Comparison of ENCODE assay signal across 10 cellular contexts in the genomic region with DNA sequence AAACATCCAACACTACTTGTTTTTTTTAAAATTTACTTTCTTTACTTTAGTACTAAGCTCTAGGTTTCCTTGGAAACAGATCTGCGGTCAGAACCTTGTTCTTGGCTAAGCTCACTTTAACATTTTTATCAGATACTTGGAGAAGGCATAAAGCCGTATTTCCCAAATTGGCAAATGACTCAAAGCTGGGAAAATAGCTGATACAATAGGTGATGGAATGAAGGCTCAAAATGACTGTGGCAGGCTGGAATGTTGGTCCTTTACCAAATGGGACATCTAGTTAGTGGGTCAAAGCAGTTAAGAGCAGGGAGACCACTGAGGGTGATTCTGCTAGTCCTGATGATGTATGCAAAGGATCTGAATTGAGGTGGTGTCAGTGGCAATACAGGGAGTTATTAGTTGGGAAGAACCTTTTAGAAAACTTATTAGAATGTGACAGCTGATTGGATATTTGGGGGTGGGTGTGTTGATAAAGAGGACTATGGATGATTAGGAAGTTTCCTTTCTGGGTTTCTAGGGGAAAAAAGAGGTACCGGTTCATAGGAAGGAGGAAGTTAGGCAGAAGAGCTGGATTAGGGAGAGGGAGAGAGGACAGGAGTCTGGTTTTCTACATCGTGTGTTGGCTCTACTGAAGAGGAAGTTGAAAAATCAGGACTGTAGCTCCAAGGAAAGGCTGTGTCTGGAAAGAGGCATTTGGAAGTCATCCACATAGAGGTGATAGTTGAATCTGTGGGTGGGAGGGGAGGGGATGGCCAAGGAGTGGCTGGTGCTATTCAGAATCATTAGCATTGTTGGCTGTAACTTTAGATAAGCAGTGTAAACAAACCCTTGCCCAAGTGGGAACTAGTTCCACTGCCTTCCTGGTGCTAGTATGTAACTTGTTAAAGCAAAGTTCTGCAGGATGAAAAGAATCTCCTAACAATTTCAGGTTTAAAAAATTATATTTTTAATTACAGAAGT. TPM values are rescaled to one million over a fixed set of nuclear protein-coding genes. Genes with fewer than 3 reads are reported as not detected.
DNase-seq lines count a peak whose midpoint lies in the region; ATAC-seq, FAIRE-seq and TF ChIP-seq lines count a peak whose summit lies in the region.
"Had no signal": no experiment of that assay in that cellular context is flagged by ENCODE, and none has a peak within 500 bp of the region (broad histone marks: within the 10 kb centered on the region; RNA-seq: fewer than 3 reads in every experiment).

No MANE protein-coding gene starts in this region.

- TF ChIP-seq CTCF in A549 (IDR thresholded peaks at IDR 0.05) (no peak), HEK293 (tag by site-specific recombination; IDR thresholded peaks at IDR 0.05) (no peak), bronchial epithelial cell (IDR thresholded peaks at IDR 0.05; ENCODE audit: insufficient read depth, low read length, severe bottlenecking) (no peak), kidney (IDR thresholded peaks at IDR 0.05; ENCODE audit: borderline replicate concordance, extremely low read depth, insufficient read depth) (no peak)

- no peak for TF ChIP-seq RAD21 in A549 (conservative IDR thresholded peaks at IDR 0.05 in 1 of 2, IDR thresholded peaks at IDR 0.05 in 1 of 2)

- no peak overlapping the region for H2AK5ac ChIP-seq in mesendoderm (ENCODE audit: low read length)

- no peak overlapping the region for H3K23ac ChIP-seq in mesendoderm (ENCODE audit: low read length)

- H2BK5ac ChIP-seq in mesendoderm (ENCODE audit: low read length): peak overlapping the region; percentile 72

- H3K27me3 ChIP-seq in bronchial epithelial cell (ENCODE audit: control insufficient read depth, insufficient read depth, low read length): no peaks in the 10 kb centered on the region
- H3K27me3 ChIP-seq in mesendoderm (ENCODE audit: insufficient read depth, low read length, poor library complexity): no peaks in the 10 kb centered on the region

- H3K56ac ChIP-seq in mesendoderm (ENCODE audit: low read length): peak overlapping the region; percentile 50

- no peaks in the 10 kb centered on the region for H3K79me1 ChIP-seq in mesendoderm (ENCODE audit: low read length)

- no peak overlapping the region for H3K4ac ChIP-seq in mesendoderm (ENCODE audit: low read depth, low read length)

- no peak overlapping the region for H3K4me3 ChIP-seq in A549
- H3K4me3 ChIP-seq in HEK293 (ENCODE audit: low read depth, low read length): no peak overlapping the region
- no peak overlapping the region for H3K4me3 ChIP-seq in bronchial epithelial cell (ENCODE audit: low read depth, low read length)
- no peak overlapping the region for H3K4me3 ChIP-seq in mesendoderm (ENCODE audit: low read length)
- no peak overlapping the region for H3K4me3 ChIP-seq in kidney (ENCODE audit: low read length in 2 of 2)

- WGBS in A549 (ENCODE audit: missing lambda C conversion rate): 29% methylated on average over 4 of the region's 4 CpGs
- no CpG with 5 or more reads among the region's 4 CpGs for WGBS in mesendoderm (ENCODE audit: extremely low coverage, insufficient coverage, low lambda C conversion rate)

- ATAC-seq in A549 (peak; percentile 68 to 91; a peak in 5 of 6 replicates), GM18867 (IDR thresholded peaks at IDR 0.05; ENCODE audit: unreplicated experiment) (no peak)
- ATAC-seq: activated naive CD4-positive, alpha-beta T cell treated with anti-CD3 and anti-CD28 coated beads, Interleukin-2, amount 50 U/mL, for 72 hours had no signal

- H3K79me2 ChIP-seq in mesendoderm (ENCODE audit: control insufficient read depth, insufficient read depth, low read length): no peaks in the 10 kb centered on the region

- H3K18ac ChIP-seq in mesendoderm (ENCODE audit: low read length): peak overlapping the region; percentile 77

- H3K9me3 ChIP-seq in A549 (0 out of 3 replicates have a peak, but pooled peaks cover 3% of the 10 kb centered on the region), HEK293 (ENCODE audit: control insufficient read depth, insufficient read depth, low read depth, low read length) (no peaks in the 10 kb centered on the region), kidney (ENCODE audit: control insufficient read depth in 1 of 2, low read length in 2 of 2) (no peaks in the 10 kb centered on the region)

- peak in 1 of 2 experiments; percentile 82 for DNase-seq in A549 (ENCODE audit: low read depth in 1 of 2, low spot score in 1 of 2)
- peak; percentile 80 for DNase-seq in bronchial epithelial cell (ENCODE audit: low read depth)
- peak; percentile 91 for DNase-seq in mesendoderm
- DNase-seq in T-helper 9 cell: no peak
- no peak for DNase-seq in kidney
- DNase-seq in OCI-M1 (lab: John Stamatoyannopoulos, UW): no peak
- DNase-seq: NCI-H187 had no signal

- H3K27ac ChIP-seq in A549: peak overlapping the region; percentile 65 to 82
- no peak overlapping the region for H3K27ac ChIP-seq in HEK293 (ENCODE audit: extremely low read depth, low read depth, low read length)
- H3K27ac ChIP-seq in mesendoderm (ENCODE audit: low read depth, low read length): peak overlapping the region; percentile 68
- no peak overlapping the region for H3K27ac ChIP-seq in kidney (ENCODE audit: low read depth in 2 of 2, low read length in 2 of 2)

- intact Hi-C loops in kidney (cut with DNase I): no loop called here

- no peak for TF ChIP-seq POLR2A in A549 (IDR thresholded peaks at IDR 0.05; ENCODE audit: low read length)

- no peak for TF ChIP-seq EP300 in A549 (IDR thresholded peaks at IDR 0.05)

- H3K4me2 ChIP-seq in A549 (peak overlapping the region; percentile 74), mesendoderm (ENCODE audit: low read length) (peak overlapping the region; percentile 14)

- H4K5ac ChIP-seq in mesendoderm (ENCODE audit: low read length): no peak overlapping the region

- peaks cover 49% of the 10 kb centered on the region for H3K4me1 ChIP-seq in A549
- peaks cover 9% of the 10 kb centered on the region; the same call in 1 of the 2 replicates for H3K4me1 ChIP-seq in HEK293 (ENCODE audit: control insufficient read depth, insufficient read depth, low read length)
- peaks cover 6% of the 10 kb centered on the region for H3K4me1 ChIP-seq in mesendoderm (ENCODE audit: control insufficient read depth, low read depth, low read length)
- no peaks in the 10 kb centered on the region for H3K4me1 ChIP-seq in kidney (ENCODE audit: control insufficient read depth in 1 of 2, insufficient read depth in 1 of 2, low read depth in 1 of 2, low read length in 2 of 2)

- FAIRE-seq in A549 (lab: Jason Lieb, UNC) (no peak), bronchial epithelial cell (lab: Jason Lieb, UNC) (peak; percentile 23), kidney (lab: Jason Lieb, UNC) (no peak)

- H2BK120ac ChIP-seq in mesendoderm (ENCODE audit: low read depth, low read length): peak overlapping the region; percentile 79

- CTCF ChIA-PET in A549 (lab: Yijun Ruan, JAX) (interaction anchor here (0.5 to 1.5 kb wide), 6 partner anchors 14 to 438 kb away, joined by 3 to 4 read pairs (median 4); no protein-coding TSS in a partner anchor), HEK293 (lab: Yijun Ruan, JAX) (interaction anchor here (0.6 to 1.3 kb wide), 3 partner anchors 10 to 157 kb away, joined by 3 to 6 read pairs (median 3); no protein-coding TSS in a partner anchor)

- H2BK15ac ChIP-seq in mesendoderm (replicated peaks; ENCODE audit: low read depth): no peak overlapping the region

- H3K9ac ChIP-seq in mesendoderm (ENCODE audit: low read length) (no peak overlapping the region), kidney (ENCODE audit: low read length in 2 of 2) (no peak overlapping the region)

- no peak overlapping the region for H4K8ac ChIP-seq in mesendoderm (ENCODE audit: low read depth, low read length)

- H3K36me3 ChIP-seq in HEK293 (ENCODE audit: control insufficient read depth in 2 of 2, insufficient read depth in 1 of 2, low read length in 2 of 2): no peaks in the 10 kb centered on the region
- H3K36me3 ChIP-seq in bronchial epithelial cell (ENCODE audit: control insufficient read depth, insufficient read depth, low read length): no peaks in the 10 kb centered on the region
- H3K36me3 ChIP-seq in mesendoderm (ENCODE audit: control insufficient read depth, insufficient read depth, low read length): no peaks in the 10 kb centered on the region
- no peaks in the 10 kb centered on the region for H3K36me3 ChIP-seq in kidney (ENCODE audit: control insufficient read depth in 1 of 2, insufficient read depth in 2 of 2, low read length in 2 of 2)

- POLR2A ChIA-PET in A549 (lab: Yijun Ruan, JAX): interaction anchor here (0.6 to 1.2 kb wide), 4 partner anchors 13 to 309 kb away, joined by 3 read pairs; a partner anchor contains a TSS
- POLR2A ChIA-PET in HEK293 (lab: Yijun Ruan, JAX): interaction anchor here (0.5 to 1.3 kb wide), 2 partner anchors 13 to 30 kb away, joined by 3 read pairs; a partner anchor contains a TSS

TF ChIP-seq in A549, 52 proteins besides CTCF, POLR2A, EP300 and RAD21:
- TF ChIP-seq FOSL2 (IDR thresholded peaks at IDR 0.05) (no peak), FOSL2 (CRISPR knock-in tag; IDR thresholded peaks at IDR 0.05) (peak; percentile 31; the same call in 1 of the 2 replicates), TFCP2L1 (CRISPR knock-in tag; IDR thresholded peaks at IDR 0.05) (no peak), MAZ (IDR thresholded peaks at IDR 0.05; ENCODE audit: borderline replicate concordance, low read depth, low read length) (no peak), GATA3 (IDR thresholded peaks at IDR 0.05; ENCODE audit: borderline replicate concordance) (peak; percentile 77)
TF ChIP-seq in A549: peak in this region for 2.

TF ChIP-seq in HEK293, 187 proteins besides CTCF, POLR2A, EP300 and RAD21 (continues in another document):
- TF ChIP-seq ZNF174 (tag by site-specific recombination; IDR thresholded peaks at IDR 0.05): no peak
- TF ChIP-seq ZNF112 (tag by site-specific recombination; IDR thresholded peaks at IDR 0.05): no peak
- TF ChIP-seq ZNF239 (tag by site-specific recombination; IDR thresholded peaks at IDR 0.05): 0 out of 2 replicates have a peak, but pooled peaks have one; percentile 34
- no peak for TF ChIP-seq ZNF776 (tag by site-specific recombination; IDR thresholded peaks at IDR 0.05; ENCODE audit: borderline replicate concordance)

RNA-seq across cellular contexts. Expression of a gene that starts 13.1 kb away (rescaled TPM):
- polyA plus RNA-seq in A549 (2011; rRNA removed) (18.2 and 20.7 TPM in 2 replicates), A549 (2017; fragmentation: RNase III; extraction: RNeasy Plus Mini Kit Qiagen cat#74134 plus additional on column Dnase treatment) (10.7 to 12.8 TPM (median 10.9 TPM) in 3 replicates), kidney (ENCODE audit: insufficient read depth, low read depth, low replicate concordance) (5.9 TPM)
- polyA plus RNA-seq in A549 (2012; cell fraction: cytosol; rRNA removed): 4.4 and 5.1 TPM in 2 replicates
- polyA plus RNA-seq in A549 (2012; cell fraction: nucleus; rRNA removed): 4.2 and 7.4 TPM in 2 replicates
- 44.9 TPM in 2 replicates for polyA minus RNA-seq in A549 (2011; rRNA and poly(A)+ RNA removed)
- total RNA-seq in bronchial epithelial cell (0.26 and 1.0 TPM in 2 replicates), kidney (8.7 TPM)
- polyA plus RNA-seq in mesendoderm (2013, experiment 1 of 2): 0.27 TPM
- polyA plus RNA-seq in mesendoderm (2013, experiment 2 of 2): 0.24 TPM

Comparison
In these comparisons a context has a peak if more than half of its experiments do, and no peak if none do; other contexts are left out.
1. DNase-seq: peak in bronchial epithelial cell (single experiment) and mesendoderm (single experiment); none in T-helper 9 cell (single experiment), kidney (single experiment) and OCI-M1 (single experiment).
2. H3K27ac ChIP-seq: peak in A549 (2 of 2) and mesendoderm (single experiment); none in HEK293 (single experiment) and kidney (0 of 2).